Comparison of ENCODE assay signal across 24 cellular contexts in genomic region chr2:231325826-231326225, GRCh38.
"Had no signal": no experiment of that assay in that cellular context is flagged by ENCODE, and none has a peak within 500 bp of the region (broad histone marks: within the 10 kb centered on the region; RNA-seq: fewer than 3 reads in every experiment).

No MANE protein-coding gene starts in this region.

- H3K9me3 ChIP-seq: SJSA1 had no signal

- ATAC-seq: K562 had no signal

- H3K4me2 ChIP-seq: KMS-11 had no signal

- H3K36me3 Mint-ChIP-seq: IgD-negative memory B cell had no signal

- H3K27me3 Mint-ChIP-seq: IgD-negative memory B cell had no signal

- H3K9me3 Mint-ChIP-seq: IgD-negative memory B cell had no signal

- H3K4me3 Mint-ChIP-seq: IgD-negative memory B cell had no signal

- H3K4me3 ChIP-seq: K562, SJSA1, SK-N-MC had no signal

- H3K36me3 ChIP-seq: SJSA1 had no signal

- H3K27ac ChIP-seq: HL-60, KMS-11, SJSA1, SK-N-MC had no signal

- H3K4me1 ChIP-seq: SJSA1 had no signal

- H3K9ac ChIP-seq: KMS-11 had no signal

- H3K27me3 ChIP-seq: SJSA1 had no signal

- H3K27ac Mint-ChIP-seq: IgD-negative memory B cell had no signal

- FAIRE-seq: HTR-8/SVneo, K562, RCC 7860 had no signal

- DNase-seq: Kasumi-1, MM.1S, NCI-H1092 treated with DMSO at 0.1 percent for 48 hours, NCI-H1436, NCI-H187, NCI-H2081 treated with DMSO at 0.1 percent for 48 hours, NCI-H2171, NCI-H226, NCI-H446, NCI-H524 treated with DMSO at 0.1 percent for 48 hours, NCI-H69, NCI-H774, Right ventricle myocardium superior, RPMI8226, SIG-M5, SW 1271 had no signal
